ENCODE assay signal across 1 cellular context in genomic region chr9:87029904-87030303, GRCh38.
TF ChIP-seq lines count a peak whose summit lies in the region.

No MANE protein-coding gene starts in this region.

TF ChIP-seq in K562, 482 proteins besides CTCF, POLR2A, EP300 and RAD21 (continued from another document):
- TF ChIP-seq ZNF318 (IDR thresholded peaks at IDR 0.05; ENCODE audit: borderline replicate concordance in 1 of 2, low read depth in 1 of 2) (no peak), MXD1 (CRISPR knock-in tag; IDR thresholded peaks at IDR 0.05; ENCODE audit: borderline replicate concordance, poor library complexity, severe bottlenecking) (no peak)
